8 cellular contexts compared by ENCODE assay signal in genomic region chr1:47533176-47534039, GRCh38.
DNase-seq lines count a peak whose midpoint lies in the region; ATAC-seq and TF ChIP-seq lines count a peak whose summit lies in the region.

No MANE protein-coding gene starts in this region.

- ATAC-seq in natural killer cell treated with Interleukin-12 subunit alpha and Interleukin-12 subunit beta and Interleukin-15 and Interleukin-18, amount 100 ng/mL, for 72 hours: no peak
- ATAC-seq in HG03280 (IDR thresholded peaks at IDR 0.05; ENCODE audit: unreplicated experiment): no peak

- H3K4me3 ChIP-seq in SK-N-SH (ENCODE audit: low read depth in 2 of 2, low read length in 1 of 2) (peak overlapping the region; percentile 40 to 62), fibroblast of the aortic adventitia (ENCODE audit: low read depth, low read length) (peak overlapping the region; percentile 53)

- peak; percentile 50 to 83; a peak in 3 of 4 replicates for TF ChIP-seq EP300 in SK-N-SH (IDR thresholded peaks at IDR 0.05; ENCODE audit: borderline replicate concordance in 1 of 2, low read depth in 1 of 2, low read length in 1 of 2)

- POLR2A ChIA-PET in SK-N-SH (lab: Yijun Ruan, JAX): no interaction called here

- peak overlapping the region in 1 of 2 experiments; percentile 4; a peak in 1 of 4 replicates for H3K27ac ChIP-seq in SK-N-SH (ENCODE audit: low read depth in 2 of 2, low read length in 1 of 2)

- H3K9me3 ChIP-seq in SK-N-SH: peaks cover 13% of the 10 kb centered on the region; the same call in 1 of the 2 replicates

- 11% methylated on average over 57 of the region's 57 CpGs for WGBS in SK-N-SH (ENCODE audit: low lambda C conversion rate)

- H4K20me1 ChIP-seq in SK-N-SH (ENCODE audit: insufficient read depth): no peaks in the 10 kb centered on the region

- H3K9ac ChIP-seq in SK-N-SH: no peak overlapping the region; the same call in 1 of the 2 replicates

- H3K9me2 ChIP-seq in SK-N-SH: no peaks in the 10 kb centered on the region

- H2AFZ ChIP-seq in SK-N-SH (ENCODE audit: low read depth): peak overlapping the region; percentile 86; the same call in 1 of the 2 replicates

- H3K4me1 Mint-ChIP-seq in natural killer cell treated with Interleukin-12 subunit alpha and Interleukin-12 subunit beta and Interleukin-15 and Interleukin-18, amount 100 ng/mL, for 72 hours (ENCODE audit: low read depth in 2 of 2): peaks cover 0 to 3% of the 10 kb centered on the region in 2 donors

- peak overlapping the region; percentile 82 for H3K4me2 ChIP-seq in SK-N-SH

- H3K79me2 ChIP-seq in SK-N-SH (ENCODE audit: insufficient read depth): no peaks in the 10 kb centered on the region

- H3K27me3 ChIP-seq in SK-N-SH (ENCODE audit: insufficient read depth): 0 out of 2 replicates have a peak, but pooled peaks cover 11% of the 10 kb centered on the region

- no peak for TF ChIP-seq CTCF in SK-N-SH (IDR thresholded peaks at IDR 0.05)
- no peak for TF ChIP-seq CTCF in fibroblast of the aortic adventitia (IDR thresholded peaks at IDR 0.05; ENCODE audit: insufficient read depth, low read length)

- CTCF ChIA-PET in SK-N-SH (lab: Yijun Ruan, JAX): interaction anchor here (0.6 to 5.0 kb wide), 12 partner anchors 44 to 193 kb away, joined by 3 to 24 read pairs (median 3); partner anchors contain the start of gene FOXD2

- no peak overlapping the region for H3K27ac Mint-ChIP-seq in natural killer cell treated with Interleukin-12 subunit alpha and Interleukin-12 subunit beta and Interleukin-15 and Interleukin-18, amount 100 ng/mL, for 72 hours

- H3K27me3 Mint-ChIP-seq in natural killer cell treated with Interleukin-12 subunit alpha and Interleukin-12 subunit beta and Interleukin-15 and Interleukin-18, amount 100 ng/mL, for 72 hours: peaks cover 33 to 55% of the 10 kb centered on the region in 2 donors

- peak overlapping the region; percentile 25 for H3K4me3 Mint-ChIP-seq in natural killer cell treated with Interleukin-12 subunit alpha and Interleukin-12 subunit beta and Interleukin-15 and Interleukin-18, amount 100 ng/mL, for 72 hours

- peaks cover 4% of the 10 kb centered on the region for H3K9me3 Mint-ChIP-seq in natural killer cell treated with Interleukin-12 subunit alpha and Interleukin-12 subunit beta and Interleukin-15 and Interleukin-18, amount 100 ng/mL, for 72 hours

- peaks cover 5 to 14% of the 10 kb centered on the region in 2 experiments; a peak in 2 of 4 replicates for H3K4me1 ChIP-seq in SK-N-SH (ENCODE audit: control insufficient read depth in 1 of 2, insufficient read depth in 2 of 2, low read depth in 1 of 2, low read length in 1 of 2)

- TF ChIP-seq RAD21 in SK-N-SH (IDR thresholded peaks at IDR 0.05; ENCODE audit: low read length): peak; percentile 17; the same call in 1 of the 2 replicates

- DNase-seq in NCI-H146 (lab: John Stamatoyannopoulos, UW) (peak; percentile 26), NCI-H146 treated with DMSO at 0.1 percent for 48 hours (lab: John Stamatoyannopoulos, UW; ENCODE audit: unreplicated experiment) (no peak), SK-N-SH (peak; percentile 89), fibroblast of the aortic adventitia (ENCODE audit: low read depth) (peak; percentile 71), NCI-H1105 (lab: John Stamatoyannopoulos, UW) (no peak), UCSD-AML1 (lab: John Stamatoyannopoulos, UW; ENCODE audit: unreplicated experiment) (no peak)
- DNase-seq in natural killer cell treated with Interleukin-12 subunit alpha and Interleukin-12 subunit beta and Interleukin-15 and Interleukin-18, amount 100 ng/mL, for 72 hours (ENCODE audit: low spot score): no peak

- H3K36me3 Mint-ChIP-seq in natural killer cell treated with Interleukin-12 subunit alpha and Interleukin-12 subunit beta and Interleukin-15 and Interleukin-18, amount 100 ng/mL, for 72 hours: peaks cover 11% of the 10 kb centered on the region

- H3K36me3 ChIP-seq in SK-N-SH (replicated peaks in 1 of 2; ENCODE audit: control insufficient read depth in 1 of 2, insufficient read depth in 2 of 2, low read length in 1 of 2): no peaks in the 10 kb centered on the region

- H3F3A ChIP-seq in SK-N-SH (replicated peaks; ENCODE audit: insufficient read depth): no peaks in the 10 kb centered on the region

TF ChIP-seq in SK-N-SH, 30 proteins besides CTCF, POLR2A, EP300 and RAD21:
- TF ChIP-seq SMC3 (IDR thresholded peaks at IDR 0.05; ENCODE audit: low read depth, low read length) (no peak), USF2 (IDR thresholded peaks at IDR 0.05; ENCODE audit: borderline replicate concordance, low read depth, low read length) (no peak), GATA2 (CRISPR knock-in tag; IDR thresholded peaks at IDR 0.05) (peak; percentile 94), POLR2AphosphoS5 (IDR thresholded peaks at IDR 0.05; ENCODE audit: low read depth, low read length) (peak; percentile 51; the same call in 1 of the 2 replicates), MAX (IDR thresholded peaks at IDR 0.05; ENCODE audit: low read depth) (peak; percentile 87), MXI1 (IDR thresholded peaks at IDR 0.05; ENCODE audit: low read depth, low read length) (peak; percentile 84), EZH2phosphoT487 (IDR thresholded peaks at IDR 0.05; ENCODE audit: borderline replicate concordance, low read depth) (no peak), PBX3 (IDR thresholded peaks at IDR 0.05) (peak; percentile 25), FOXM1 (IDR thresholded peaks at IDR 0.05; ENCODE audit: low read depth) (no peak), NFIC (IDR thresholded peaks at IDR 0.05; ENCODE audit: borderline replicate concordance) (peak; percentile 49; the same call in 1 of the 2 replicates), TEAD4 (IDR thresholded peaks at IDR 0.05; ENCODE audit: borderline replicate concordance, insufficient read depth) (peak; percentile 72; the same call in 1 of the 2 replicates), FOXJ3 (CRISPR knock-in tag; IDR thresholded peaks at IDR 0.05) (peak; percentile 78), TAF1 (IDR thresholded peaks at IDR 0.05; ENCODE audit: borderline replicate concordance, low read depth, low read length) (no peak), JUND (IDR thresholded peaks at IDR 0.05) (0 out of 2 replicates have a peak, but pooled peaks have one; percentile 34), GABPA (IDR thresholded peaks at IDR 0.05; ENCODE audit: low read depth) (no peak), RCOR1 (IDR thresholded peaks at IDR 0.05; ENCODE audit: low read length) (peak; percentile 91), RXRA (IDR thresholded peaks at IDR 0.05; ENCODE audit: borderline replicate concordance, low read depth) (no peak), TCF12 (IDR thresholded peaks at IDR 0.05) (peak; percentile 95)

Comparison
In these comparisons a context has a peak if more than half of its experiments do, and no peak if none do; other contexts are left out.
1. DNase-seq: peak in NCI-H146 (single experiment), SK-N-SH (single experiment) and fibroblast of the aortic adventitia (single experiment); none in NCI-H146 treated with DMSO at 0.1 percent for 48 hours (single experiment), natural killer cell treated with Interleukin-12 subunit alpha and Interleukin-12 subunit beta and Interleukin-15 and Interleukin-18, amount 100 ng/mL, for 72 hours (single experiment), NCI-H1105 (single experiment) and UCSD-AML1 (single experiment).